Comparison of ENCODE assay signal across 3 cellular contexts in the genomic region with DNA sequence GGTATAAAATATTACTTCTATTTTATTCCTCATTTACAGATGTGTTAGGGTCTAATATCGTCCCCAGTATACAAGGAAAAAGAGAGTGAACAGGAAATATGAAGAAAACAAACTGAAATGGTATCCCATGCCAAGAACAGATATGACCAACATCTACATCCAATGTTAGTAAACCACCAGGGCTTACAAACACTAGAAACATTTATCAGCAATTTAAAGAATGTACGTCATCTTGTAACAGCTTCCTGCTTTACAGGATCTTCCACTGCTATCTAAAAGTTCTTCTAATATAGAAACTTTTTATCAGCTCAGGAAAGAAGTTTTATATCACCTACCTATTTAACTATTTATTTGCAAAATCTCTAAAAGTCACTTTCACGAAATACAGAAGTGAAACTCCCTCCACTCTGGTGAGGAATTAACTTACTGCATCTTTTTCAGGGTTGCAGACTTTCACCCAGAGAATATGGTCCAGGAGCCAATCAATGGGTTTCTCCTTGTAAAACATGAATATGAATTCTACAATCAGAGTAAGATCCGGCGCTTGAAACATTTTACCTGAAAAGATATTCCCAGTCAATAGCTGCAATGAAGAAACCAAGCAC.
TF ChIP-seq lines count a peak whose summit lies in the region.

No MANE protein-coding gene starts in this region.

TF ChIP-seq in SK-N-SH, 30 proteins besides CTCF, POLR2A, EP300 and RAD21 (continues in another document):
- no peak for TF ChIP-seq MXI1 (IDR thresholded peaks at IDR 0.05; ENCODE audit: low read depth, low read length)
- TF ChIP-seq, protein P1, sequence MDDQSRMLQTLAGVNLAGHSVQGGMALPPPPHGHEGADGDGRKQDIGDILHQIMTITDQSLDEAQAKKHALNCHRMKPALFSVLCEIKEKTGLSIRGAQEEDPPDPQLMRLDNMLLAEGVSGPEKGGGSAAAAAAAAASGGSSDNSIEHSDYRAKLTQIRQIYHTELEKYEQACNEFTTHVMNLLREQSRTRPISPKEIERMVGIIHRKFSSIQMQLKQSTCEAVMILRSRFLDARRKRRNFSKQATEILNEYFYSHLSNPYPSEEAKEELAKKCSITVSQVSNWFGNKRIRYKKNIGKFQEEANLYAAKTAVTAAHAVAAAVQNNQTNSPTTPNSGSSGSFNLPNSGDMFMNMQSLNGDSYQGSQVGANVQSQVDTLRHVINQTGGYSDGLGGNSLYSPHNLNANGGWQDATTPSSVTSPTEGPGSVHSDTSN (IDR thresholded peaks at IDR 0.05): no peak
- TF ChIP-seq SMC3 (IDR thresholded peaks at IDR 0.05; ENCODE audit: low read depth, low read length): no peak
- no peak for TF ChIP-seq GATA2 (CRISPR knock-in tag; IDR thresholded peaks at IDR 0.05)
- TF ChIP-seq EZH2phosphoT487 (IDR thresholded peaks at IDR 0.05; ENCODE audit: borderline replicate concordance, low read depth): no peak
- TF ChIP-seq, protein P2, sequence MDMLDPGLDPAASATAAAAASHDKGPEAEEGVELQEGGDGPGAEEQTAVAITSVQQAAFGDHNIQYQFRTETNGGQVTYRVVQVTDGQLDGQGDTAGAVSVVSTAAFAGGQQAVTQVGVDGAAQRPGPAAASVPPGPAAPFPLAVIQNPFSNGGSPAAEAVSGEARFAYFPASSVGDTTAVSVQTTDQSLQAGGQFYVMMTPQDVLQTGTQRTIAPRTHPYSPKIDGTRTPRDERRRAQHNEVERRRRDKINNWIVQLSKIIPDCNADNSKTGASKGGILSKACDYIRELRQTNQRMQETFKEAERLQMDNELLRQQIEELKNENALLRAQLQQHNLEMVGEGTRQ (IDR thresholded peaks at IDR 0.05; ENCODE audit: borderline replicate concordance, low read depth, low read length): no peak
- TF ChIP-seq, protein P3, sequence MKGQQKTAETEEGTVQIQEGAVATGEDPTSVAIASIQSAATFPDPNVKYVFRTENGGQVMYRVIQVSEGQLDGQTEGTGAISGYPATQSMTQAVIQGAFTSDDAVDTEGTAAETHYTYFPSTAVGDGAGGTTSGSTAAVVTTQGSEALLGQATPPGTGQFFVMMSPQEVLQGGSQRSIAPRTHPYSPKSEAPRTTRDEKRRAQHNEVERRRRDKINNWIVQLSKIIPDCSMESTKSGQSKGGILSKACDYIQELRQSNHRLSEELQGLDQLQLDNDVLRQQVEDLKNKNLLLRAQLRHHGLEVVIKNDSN (IDR thresholded peaks at IDR 0.05; ENCODE audit: borderline replicate concordance, low read depth): no peak
- no peak for TF ChIP-seq TCF12 (IDR thresholded peaks at IDR 0.05)
- TF ChIP-seq TEAD4 (IDR thresholded peaks at IDR 0.05; ENCODE audit: borderline replicate concordance, insufficient read depth): no peak
- TF ChIP-seq FOSL2 (IDR thresholded peaks at IDR 0.05; ENCODE audit: borderline replicate concordance, low read depth): no peak
- TF ChIP-seq NRF1 (IDR thresholded peaks at IDR 0.05; ENCODE audit: low read depth, low read length): no peak
- TF ChIP-seq RXRA (IDR thresholded peaks at IDR 0.05; ENCODE audit: borderline replicate concordance, low read depth): no peak
- no peak for TF ChIP-seq POLR2AphosphoS5 (IDR thresholded peaks at IDR 0.05; ENCODE audit: low read depth, low read length)

TF ChIP-seq in SK-N-SH treated with all-trans-retinoic acid at 6 μM for 48 hours, 23 proteins besides CTCF, POLR2A, EP300 and RAD21:
- TF ChIP-seq TCF4 (CRISPR knock-in tag; IDR thresholded peaks at IDR 0.05; ENCODE audit: borderline replicate concordance): no peak
- no peak for TF ChIP-seq ESRRG (CRISPR knock-in tag; IDR thresholded peaks at IDR 0.05)
- no peak for TF ChIP-seq GLIS3 (CRISPR knock-in tag; IDR thresholded peaks at IDR 0.05)
- TF ChIP-seq BACH2 (CRISPR knock-in tag; IDR thresholded peaks at IDR 0.05; ENCODE audit: borderline replicate concordance): no peak
- no peak for TF ChIP-seq ZNF70 (CRISPR knock-in tag; IDR thresholded peaks at IDR 0.05)
- TF ChIP-seq OSR1 (CRISPR knock-in tag; IDR thresholded peaks at IDR 0.05): no peak
- TF ChIP-seq ARNTL (CRISPR knock-in tag; IDR thresholded peaks at IDR 0.05; ENCODE audit: borderline replicate concordance, low read depth): no peak
- no peak for TF ChIP-seq CSDC2 (CRISPR knock-in tag; IDR thresholded peaks at IDR 0.05)
- no peak for TF ChIP-seq SNAI2 (CRISPR knock-in tag; IDR thresholded peaks at IDR 0.05)

TF ChIP-seq in endothelial cell of umbilical vein, 7 proteins besides CTCF, POLR2A, EP300 and RAD21:
- TF ChIP-seq FOS (IDR thresholded peaks at IDR 0.05; ENCODE audit: borderline replicate concordance, insufficient read depth, low read length) (no peak), JUN (IDR thresholded peaks at IDR 0.05; ENCODE audit: borderline replicate concordance, insufficient read depth, insufficient read length, low read depth) (no peak), GATA2 (IDR thresholded peaks at IDR 0.05; ENCODE audit: insufficient read depth, insufficient read length, low read depth, low read length) (no peak), POLR2AphosphoS5 (IDR thresholded peaks at IDR 0.05; ENCODE audit: insufficient read depth, low read depth, low read length) (no peak), EZH2 (IDR thresholded peaks at IDR 0.05; ENCODE audit: borderline replicate concordance, low read depth, low read length, severe bottlenecking) (no peak), MYC (IDR thresholded peaks at IDR 0.05; ENCODE audit: low read depth, low read length) (no peak)
- TF ChIP-seq, protein P4, sequence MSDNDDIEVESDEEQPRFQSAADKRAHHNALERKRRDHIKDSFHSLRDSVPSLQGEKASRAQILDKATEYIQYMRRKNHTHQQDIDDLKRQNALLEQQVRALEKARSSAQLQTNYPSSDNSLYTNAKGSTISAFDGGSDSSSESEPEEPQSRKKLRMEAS (IDR thresholded peaks at IDR 0.05; ENCODE audit: insufficient read depth, insufficient read length): no peak
